ENCODE assay signal across 23 cellular contexts in the genomic region with DNA sequence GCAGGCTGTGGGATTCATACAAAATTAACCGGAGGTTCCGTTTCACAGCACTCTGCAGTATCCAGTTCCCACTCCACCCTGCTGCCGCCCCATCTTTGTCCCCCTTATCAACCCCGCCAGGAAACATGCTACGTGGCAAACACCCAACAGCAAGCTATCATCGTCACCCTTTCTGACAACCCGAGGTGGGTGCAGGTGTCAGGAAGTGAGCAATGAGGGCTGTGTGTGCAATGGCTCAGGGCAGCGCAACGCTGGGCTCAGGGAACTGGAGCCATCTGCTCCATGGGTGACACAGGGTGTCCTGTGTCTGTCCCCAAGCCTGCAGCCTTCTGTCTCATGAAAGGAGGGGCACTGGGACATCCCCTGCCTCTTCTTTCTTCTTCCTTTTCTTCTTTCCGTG.
"Had no signal": no experiment of that assay in that cellular context is flagged by ENCODE, and none has a peak within 500 bp of the region (broad histone marks: within the 10 kb centered on the region; RNA-seq: fewer than 3 reads in every experiment).

No MANE protein-coding gene starts in this region.

- H3K27me3 ChIP-seq: body of pancreas, gastrocnemius medialis, ovary, suprapubic skin, tibial nerve had no signal

- H3K27ac ChIP-seq: body of pancreas, esophagus muscularis mucosa, neutrophil, ovary, stomach, suprapubic skin had no signal

- H3K4me1 ChIP-seq: body of pancreas, esophagus muscularis mucosa, stomach, suprapubic skin, tibial nerve had no signal

- ATAC-seq: body of pancreas; gastrocnemius medialis; left ventricle myocardium superior; natural killer cell; right cardiac atrium; stimulated activated memory B cell treated with anti-CD40 and anti-IgM and Interleukin-4, amounts not matched to agents 10 μg/mL and 1 μg/mL and 100 μg/mL, for 72 hours had no signal

- H3K4me3 ChIP-seq: body of pancreas, esophagus muscularis mucosa, gastrocnemius medialis, ovary, stomach, suprapubic skin, tibial nerve had no signal

- H3K9me3 ChIP-seq: body of pancreas, esophagus muscularis mucosa, gastrocnemius medialis, neutrophil, ovary, stomach, suprapubic skin, tibial nerve had no signal

- DNase-seq: activated CD4-positive, alpha-beta T cell treated with anti-CD3 and anti-CD28 coated beads, Interleukin-2, amount 50 U/mL, for 4 hours; activated effector memory CD4-positive, alpha-beta T cell treated with anti-CD3 and anti-CD28 coated beads, Interleukin-2, amount 50 U/mL, for 16 hours; activated naive CD4-positive, alpha-beta T cell treated with anti-CD3 and anti-CD28 coated beads, Interleukin-2, amount 10 ng/mL, durations not matched to agents 7 days and 5 days; anterior cingulate cortex; body of pancreas; effector memory CD4-positive, alpha-beta T cell; gastrocnemius medialis; left ventricle myocardium superior; mammary epithelial cell; midbrain; natural killer cell; ovary; right cardiac atrium; stimulated activated CD4-positive, alpha-beta T cell treated with anti-CD3 and anti-CD28 coated beads, Interleukin-1b, Interleukin-23, amount 100 ng/mL, for 48 hours; stomach; T-helper 1 cell had no signal

- FAIRE-seq: colon, islet of Langerhans had no signal

- H3K36me3 ChIP-seq: esophagus muscularis mucosa, gastrocnemius medialis, neutrophil, ovary, stomach, suprapubic skin, tibial nerve had no signal
